In the genomic region with DNA sequence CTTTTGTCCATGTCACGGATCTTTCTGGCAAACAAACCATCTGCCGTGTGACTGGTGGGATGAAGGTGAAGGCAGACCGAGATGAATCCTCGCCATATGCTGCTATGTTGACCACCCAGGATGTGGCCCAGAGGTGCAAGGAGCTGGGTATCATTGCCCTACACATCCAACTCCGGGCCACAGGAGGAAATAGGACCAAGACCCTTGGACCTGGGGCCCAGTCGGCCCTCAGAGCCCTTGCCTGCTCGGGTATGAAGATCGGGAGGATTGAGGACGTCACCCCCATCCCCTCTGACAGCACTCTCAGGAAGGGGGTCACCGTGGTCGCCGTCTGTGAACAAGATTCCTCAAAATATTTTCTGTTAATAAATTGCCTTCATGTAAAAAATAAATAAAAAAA, we compare ENCODE assay signal across 1 cellular context.
TF ChIP-seq lines count a peak whose summit lies in the region.

No MANE protein-coding gene starts in this region.

TF ChIP-seq in IMR-90, 13 proteins besides CTCF, POLR2A, EP300 and RAD21:
- TF ChIP-seq CHD1 (IDR thresholded peaks at IDR 0.05; ENCODE audit: low read depth, low read length) (no peak), BHLHE40 (IDR thresholded peaks at IDR 0.05; ENCODE audit: low read depth, low read length) (no peak), RFX5 (IDR thresholded peaks at IDR 0.05; ENCODE audit: low read depth, low read length) (no peak), MXI1 (IDR thresholded peaks at IDR 0.05; ENCODE audit: borderline replicate concordance, low read depth, low read length) (no peak), MAZ (IDR thresholded peaks at IDR 0.05; ENCODE audit: borderline replicate concordance, low read depth, low read length) (no peak), NFE2L2 (IDR thresholded peaks at IDR 0.05; ENCODE audit: low read depth, low read length) (no peak), CEBPB (IDR thresholded peaks at IDR 0.05; ENCODE audit: low read depth, low read length) (no peak), ELK1 (IDR thresholded peaks at IDR 0.05; ENCODE audit: borderline replicate concordance, low read depth, low read length) (no peak), USF2 (IDR thresholded peaks at IDR 0.05; ENCODE audit: low read depth, low read length) (no peak), MAFK (IDR thresholded peaks at IDR 0.05; ENCODE audit: low read depth, low read length) (no peak), RCOR1 (IDR thresholded peaks at IDR 0.05; ENCODE audit: insufficient replicate concordance, low read length) (no peak), SMC3 (IDR thresholded peaks at IDR 0.05; ENCODE audit: low read depth, low read length) (no peak), FOS (IDR thresholded peaks at IDR 0.05; ENCODE audit: low read depth, low read length) (no peak)
